ENCODE assay signal across 1 cellular context in the genomic region with DNA sequence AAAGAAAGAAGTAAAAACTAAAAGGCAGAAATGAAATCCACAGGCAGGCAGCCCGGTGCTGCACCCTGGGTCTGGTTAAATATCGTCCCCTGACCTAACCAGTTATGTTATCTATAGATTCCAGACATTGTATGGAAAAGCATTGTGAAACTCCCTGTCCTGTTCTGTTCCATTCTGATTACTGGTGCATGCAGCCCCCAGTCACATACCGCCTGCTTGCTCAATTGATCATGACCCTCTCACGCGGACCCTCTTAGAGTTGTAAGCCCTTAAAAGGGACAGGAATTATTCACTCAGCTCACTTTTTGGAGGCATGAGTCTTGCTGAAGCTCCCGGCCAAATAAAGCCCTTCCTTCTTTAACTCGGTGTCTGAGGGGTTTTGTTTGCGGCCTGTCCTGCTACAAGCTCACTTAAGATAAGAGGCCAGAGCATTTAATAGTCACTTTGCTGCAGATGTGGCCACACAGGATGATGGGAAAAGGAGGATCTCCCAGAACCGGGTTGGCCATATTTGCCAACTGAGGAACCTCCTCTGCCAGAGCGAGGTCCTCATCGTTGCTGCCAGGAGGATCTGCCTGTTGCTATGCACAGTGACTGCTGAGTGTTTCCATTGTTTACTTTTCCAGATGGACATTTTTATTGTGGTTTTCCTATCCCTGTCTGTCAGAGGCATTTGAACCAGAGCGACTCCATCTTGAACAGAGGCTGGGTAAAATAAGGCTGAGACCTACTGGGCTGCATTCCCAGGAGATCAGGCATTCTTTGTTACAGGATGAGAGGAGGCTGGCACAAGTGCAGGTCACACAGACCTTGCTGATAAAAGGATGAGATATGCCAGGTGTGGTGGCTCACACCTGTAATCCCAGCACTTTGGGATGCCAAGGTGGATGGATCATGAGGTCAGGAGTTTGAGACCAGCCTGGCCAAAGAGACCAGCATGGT.
TF ChIP-seq lines count a peak whose summit lies in the region.

No MANE protein-coding gene starts in this region.

TF ChIP-seq in K562, 482 proteins besides CTCF, POLR2A, EP300 and RAD21 (continued from another document and continues in another):
- TF ChIP-seq PHTF2 (CRISPR knock-in tag; IDR thresholded peaks at IDR 0.05), result peak; percentile 91; the same call in 1 of the 2 replicates
- no peak for TF ChIP-seq MIER1 (IDR thresholded peaks at IDR 0.05; ENCODE audit: low read depth)
- TF ChIP-seq GATA2 (CRISPR knock-in tag; IDR thresholded peaks at IDR 0.05), result peak; percentile 88
- TF ChIP-seq ASH1L (IDR thresholded peaks at IDR 0.05; ENCODE audit: borderline replicate concordance, low read depth, partially characterized antibody), result no peak
- no peak for TF ChIP-seq PHF20 (IDR thresholded peaks at IDR 0.05; ENCODE audit: partially characterized antibody)
- no peak for TF ChIP-seq ESRRA (IDR thresholded peaks at IDR 0.05; ENCODE audit: borderline replicate concordance, low read depth)
- no peak for TF ChIP-seq RB1 (IDR thresholded peaks at IDR 0.05; ENCODE audit: low read depth)
- TF ChIP-seq OTX1 (CRISPR knock-in tag; IDR thresholded peaks at IDR 0.05), result 0 out of 2 replicates have a peak, but pooled peaks have one; percentile 71
- TF ChIP-seq, protein P1, sequence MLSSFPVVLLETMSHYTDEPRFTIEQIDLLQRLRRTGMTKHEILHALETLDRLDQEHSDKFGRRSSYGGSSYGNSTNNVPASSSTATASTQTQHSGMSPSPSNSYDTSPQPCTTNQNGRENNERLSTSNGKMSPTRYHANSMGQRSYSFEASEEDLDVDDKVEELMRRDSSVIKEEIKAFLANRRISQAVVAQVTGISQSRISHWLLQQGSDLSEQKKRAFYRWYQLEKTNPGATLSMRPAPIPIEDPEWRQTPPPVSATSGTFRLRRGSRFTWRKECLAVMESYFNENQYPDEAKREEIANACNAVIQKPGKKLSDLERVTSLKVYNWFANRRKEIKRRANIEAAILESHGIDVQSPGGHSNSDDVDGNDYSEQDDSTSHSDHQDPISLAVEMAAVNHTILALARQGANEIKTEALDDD (IDR thresholded peaks at IDR 0.05), result peak; percentile 89
- no peak for TF ChIP-seq PHB (CRISPR knock-in tag; IDR thresholded peaks at IDR 0.05)
- TF ChIP-seq CBFA2T2 (conservative IDR thresholded peaks at IDR 0.05), result peak; percentile 96
- TF ChIP-seq CHD1 (IDR thresholded peaks at IDR 0.05; ENCODE audit: low read length), result no peak
- peak; percentile 27; the same call in 1 of the 2 replicates for TF ChIP-seq GABPA (tag; conservative IDR thresholded peaks at IDR 0.05; ENCODE audit: low read depth)
- TF ChIP-seq KDM1A (IDR thresholded peaks at IDR 0.05), result peak; percentile 62 to 67; a peak in 3 of 4 replicates
- no peak for TF ChIP-seq HLTF (IDR thresholded peaks at IDR 0.05)
- TF ChIP-seq, protein P2, sequence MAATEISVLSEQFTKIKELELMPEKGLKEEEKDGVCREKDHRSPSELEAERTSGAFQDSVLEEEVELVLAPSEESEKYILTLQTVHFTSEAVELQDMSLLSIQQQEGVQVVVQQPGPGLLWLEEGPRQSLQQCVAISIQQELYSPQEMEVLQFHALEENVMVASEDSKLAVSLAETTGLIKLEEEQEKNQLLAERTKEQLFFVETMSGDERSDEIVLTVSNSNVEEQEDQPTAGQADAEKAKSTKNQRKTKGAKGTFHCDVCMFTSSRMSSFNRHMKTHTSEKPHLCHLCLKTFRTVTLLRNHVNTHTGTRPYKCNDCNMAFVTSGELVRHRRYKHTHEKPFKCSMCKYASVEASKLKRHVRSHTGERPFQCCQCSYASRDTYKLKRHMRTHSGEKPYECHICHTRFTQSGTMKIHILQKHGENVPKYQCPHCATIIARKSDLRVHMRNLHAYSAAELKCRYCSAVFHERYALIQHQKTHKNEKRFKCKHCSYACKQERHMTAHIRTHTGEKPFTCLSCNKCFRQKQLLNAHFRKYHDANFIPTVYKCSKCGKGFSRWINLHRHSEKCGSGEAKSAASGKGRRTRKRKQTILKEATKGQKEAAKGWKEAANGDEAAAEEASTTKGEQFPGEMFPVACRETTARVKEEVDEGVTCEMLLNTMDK (IDR thresholded peaks at IDR 0.05; ENCODE audit: borderline replicate concordance, insufficient read depth, low read depth, low read length, poor library complexity, severe bottlenecking), result no peak
- TF ChIP-seq MTA3 (IDR thresholded peaks at IDR 0.05; ENCODE audit: borderline replicate concordance), result 0 out of 2 replicates have a peak, but pooled peaks have one; percentile 69
- no peak for TF ChIP-seq ARHGAP35 (IDR thresholded peaks at IDR 0.05; ENCODE audit: partially characterized antibody)
- TF ChIP-seq, protein P3, sequence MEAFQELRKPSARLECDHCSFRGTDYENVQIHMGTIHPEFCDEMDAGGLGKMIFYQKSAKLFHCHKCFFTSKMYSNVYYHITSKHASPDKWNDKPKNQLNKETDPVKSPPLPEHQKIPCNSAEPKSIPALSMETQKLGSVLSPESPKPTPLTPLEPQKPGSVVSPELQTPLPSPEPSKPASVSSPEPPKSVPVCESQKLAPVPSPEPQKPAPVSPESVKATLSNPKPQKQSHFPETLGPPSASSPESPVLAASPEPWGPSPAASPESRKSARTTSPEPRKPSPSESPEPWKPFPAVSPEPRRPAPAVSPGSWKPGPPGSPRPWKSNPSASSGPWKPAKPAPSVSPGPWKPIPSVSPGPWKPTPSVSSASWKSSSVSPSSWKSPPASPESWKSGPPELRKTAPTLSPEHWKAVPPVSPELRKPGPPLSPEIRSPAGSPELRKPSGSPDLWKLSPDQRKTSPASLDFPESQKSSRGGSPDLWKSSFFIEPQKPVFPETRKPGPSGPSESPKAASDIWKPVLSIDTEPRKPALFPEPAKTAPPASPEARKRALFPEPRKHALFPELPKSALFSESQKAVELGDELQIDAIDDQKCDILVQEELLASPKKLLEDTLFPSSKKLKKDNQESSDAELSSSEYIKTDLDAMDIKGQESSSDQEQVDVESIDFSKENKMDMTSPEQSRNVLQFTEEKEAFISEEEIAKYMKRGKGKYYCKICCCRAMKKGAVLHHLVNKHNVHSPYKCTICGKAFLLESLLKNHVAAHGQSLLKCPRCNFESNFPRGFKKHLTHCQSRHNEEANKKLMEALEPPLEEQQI (IDR thresholded peaks at IDR 0.05), result peak; percentile 83; the same call in 1 of the 2 replicates
- peak; percentile 95 for TF ChIP-seq ZNF766 (CRISPR knock-in tag; conservative IDR thresholded peaks at IDR 0.05)
- TF ChIP-seq, protein P4, sequence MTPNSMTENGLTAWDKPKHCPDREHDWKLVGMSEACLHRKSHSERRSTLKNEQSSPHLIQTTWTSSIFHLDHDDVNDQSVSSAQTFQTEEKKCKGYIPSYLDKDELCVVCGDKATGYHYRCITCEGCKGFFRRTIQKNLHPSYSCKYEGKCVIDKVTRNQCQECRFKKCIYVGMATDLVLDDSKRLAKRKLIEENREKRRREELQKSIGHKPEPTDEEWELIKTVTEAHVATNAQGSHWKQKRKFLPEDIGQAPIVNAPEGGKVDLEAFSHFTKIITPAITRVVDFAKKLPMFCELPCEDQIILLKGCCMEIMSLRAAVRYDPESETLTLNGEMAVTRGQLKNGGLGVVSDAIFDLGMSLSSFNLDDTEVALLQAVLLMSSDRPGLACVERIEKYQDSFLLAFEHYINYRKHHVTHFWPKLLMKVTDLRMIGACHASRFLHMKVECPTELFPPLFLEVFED (CRISPR knock-in tag; conservative IDR thresholded peaks at IDR 0.05), result peak; percentile 89; the same call in 1 of the 2 replicates
- peak; percentile 69; the same call in 1 of the 2 replicates for TF ChIP-seq ADNP (tag; IDR thresholded peaks at IDR 0.05)
- TF ChIP-seq, protein P5, sequence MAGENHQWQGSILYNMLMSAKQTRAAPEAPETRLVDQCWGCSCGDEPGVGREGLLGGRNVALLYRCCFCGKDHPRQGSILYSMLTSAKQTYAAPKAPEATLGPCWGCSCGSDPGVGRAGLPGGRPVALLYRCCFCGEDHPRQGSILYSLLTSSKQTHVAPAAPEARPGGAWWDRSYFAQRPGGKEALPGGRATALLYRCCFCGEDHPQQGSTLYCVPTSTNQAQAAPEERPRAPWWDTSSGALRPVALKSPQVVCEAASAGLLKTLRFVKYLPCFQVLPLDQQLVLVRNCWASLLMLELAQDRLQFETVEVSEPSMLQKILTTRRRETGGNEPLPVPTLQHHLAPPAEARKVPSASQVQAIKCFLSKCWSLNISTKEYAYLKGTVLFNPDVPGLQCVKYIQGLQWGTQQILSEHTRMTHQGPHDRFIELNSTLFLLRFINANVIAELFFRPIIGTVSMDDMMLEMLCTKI (IDR thresholded peaks at IDR 0.05; ENCODE audit: partially characterized antibody), result no peak
- TF ChIP-seq, protein P6, sequence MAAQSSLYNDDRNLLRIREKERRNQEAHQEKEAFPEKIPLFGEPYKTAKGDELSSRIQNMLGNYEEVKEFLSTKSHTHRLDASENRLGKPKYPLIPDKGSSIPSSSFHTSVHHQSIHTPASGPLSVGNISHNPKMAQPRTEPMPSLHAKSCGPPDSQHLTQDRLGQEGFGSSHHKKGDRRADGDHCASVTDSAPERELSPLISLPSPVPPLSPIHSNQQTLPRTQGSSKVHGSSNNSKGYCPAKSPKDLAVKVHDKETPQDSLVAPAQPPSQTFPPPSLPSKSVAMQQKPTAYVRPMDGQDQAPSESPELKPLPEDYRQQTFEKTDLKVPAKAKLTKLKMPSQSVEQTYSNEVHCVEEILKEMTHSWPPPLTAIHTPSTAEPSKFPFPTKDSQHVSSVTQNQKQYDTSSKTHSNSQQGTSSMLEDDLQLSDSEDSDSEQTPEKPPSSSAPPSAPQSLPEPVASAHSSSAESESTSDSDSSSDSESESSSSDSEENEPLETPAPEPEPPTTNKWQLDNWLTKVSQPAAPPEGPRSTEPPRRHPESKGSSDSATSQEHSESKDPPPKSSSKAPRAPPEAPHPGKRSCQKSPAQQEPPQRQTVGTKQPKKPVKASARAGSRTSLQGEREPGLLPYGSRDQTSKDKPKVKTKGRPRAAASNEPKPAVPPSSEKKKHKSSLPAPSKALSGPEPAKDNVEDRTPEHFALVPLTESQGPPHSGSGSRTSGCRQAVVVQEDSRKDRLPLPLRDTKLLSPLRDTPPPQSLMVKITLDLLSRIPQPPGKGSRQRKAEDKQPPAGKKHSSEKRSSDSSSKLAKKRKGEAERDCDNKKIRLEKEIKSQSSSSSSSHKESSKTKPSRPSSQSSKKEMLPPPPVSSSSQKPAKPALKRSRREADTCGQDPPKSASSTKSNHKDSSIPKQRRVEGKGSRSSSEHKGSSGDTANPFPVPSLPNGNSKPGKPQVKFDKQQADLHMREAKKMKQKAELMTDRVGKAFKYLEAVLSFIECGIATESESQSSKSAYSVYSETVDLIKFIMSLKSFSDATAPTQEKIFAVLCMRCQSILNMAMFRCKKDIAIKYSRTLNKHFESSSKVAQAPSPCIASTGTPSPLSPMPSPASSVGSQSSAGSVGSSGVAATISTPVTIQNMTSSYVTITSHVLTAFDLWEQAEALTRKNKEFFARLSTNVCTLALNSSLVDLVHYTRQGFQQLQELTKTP (IDR thresholded peaks at IDR 0.05; ENCODE audit: low read depth in 1 of 2, partially characterized antibody in 2 of 2), result peak; percentile 36 to 76
- TF ChIP-seq, protein P7, sequence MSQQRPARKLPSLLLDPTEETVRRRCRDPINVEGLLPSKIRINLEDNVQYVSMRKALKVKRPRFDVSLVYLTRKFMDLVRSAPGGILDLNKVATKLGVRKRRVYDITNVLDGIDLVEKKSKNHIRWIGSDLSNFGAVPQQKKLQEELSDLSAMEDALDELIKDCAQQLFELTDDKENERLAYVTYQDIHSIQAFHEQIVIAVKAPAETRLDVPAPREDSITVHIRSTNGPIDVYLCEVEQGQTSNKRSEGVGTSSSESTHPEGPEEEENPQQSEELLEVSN (IDR thresholded peaks at IDR 0.05; ENCODE audit: borderline replicate concordance in 1 of 2, extremely low read depth in 1 of 2, insufficient read depth in 1 of 2, insufficient read length in 1 of 2, low read depth in 1 of 2, low read length in 1 of 2, poor library complexity in 1 of 2, severe bottlenecking in 1 of 2), result no peak
- peak; percentile 92 for TF ChIP-seq ZFP1 (CRISPR knock-in tag; IDR thresholded peaks at IDR 0.05)
- no peak for TF ChIP-seq ZBED1 (IDR thresholded peaks at IDR 0.05)
- TF ChIP-seq PHB2 (IDR thresholded peaks at IDR 0.05; ENCODE audit: low read depth), result peak; percentile 81
- TF ChIP-seq TBL1XR1 (IDR thresholded peaks at IDR 0.05; ENCODE audit: low read length in 2 of 2), result peak in 1 of 2 experiments; percentile 64; a peak in 1 of 4 replicates
- TF ChIP-seq NCOR1 (IDR thresholded peaks at IDR 0.05), result peak; percentile 94
- no peak for TF ChIP-seq HDAC6 (IDR thresholded peaks at IDR 0.05; ENCODE audit: low read depth, low read length)
- peak; percentile 79 to 86; a peak in 3 of 4 replicates for TF ChIP-seq SRF (CRISPR knock-in tag; IDR thresholded peaks at IDR 0.05)
- TF ChIP-seq KHSRP (IDR thresholded peaks at IDR 0.05), result peak; percentile 58
- TF ChIP-seq ZNF23 (CRISPR knock-in tag; IDR thresholded peaks at IDR 0.05), result peak; percentile 82
- no peak for TF ChIP-seq TAF9B (IDR thresholded peaks at IDR 0.05; ENCODE audit: partially characterized antibody)
- TF ChIP-seq SIX5 (IDR thresholded peaks at IDR 0.05; ENCODE audit: borderline replicate concordance in 1 of 2, insufficient read depth in 1 of 2, low read depth in 1 of 2, low read length in 2 of 2), result no peak
- TF ChIP-seq SP1 (CRISPR knock-in tag; IDR thresholded peaks at IDR 0.05), result peak; percentile 67; the same call in 1 of the 2 replicates
- TF ChIP-seq, protein P8, sequence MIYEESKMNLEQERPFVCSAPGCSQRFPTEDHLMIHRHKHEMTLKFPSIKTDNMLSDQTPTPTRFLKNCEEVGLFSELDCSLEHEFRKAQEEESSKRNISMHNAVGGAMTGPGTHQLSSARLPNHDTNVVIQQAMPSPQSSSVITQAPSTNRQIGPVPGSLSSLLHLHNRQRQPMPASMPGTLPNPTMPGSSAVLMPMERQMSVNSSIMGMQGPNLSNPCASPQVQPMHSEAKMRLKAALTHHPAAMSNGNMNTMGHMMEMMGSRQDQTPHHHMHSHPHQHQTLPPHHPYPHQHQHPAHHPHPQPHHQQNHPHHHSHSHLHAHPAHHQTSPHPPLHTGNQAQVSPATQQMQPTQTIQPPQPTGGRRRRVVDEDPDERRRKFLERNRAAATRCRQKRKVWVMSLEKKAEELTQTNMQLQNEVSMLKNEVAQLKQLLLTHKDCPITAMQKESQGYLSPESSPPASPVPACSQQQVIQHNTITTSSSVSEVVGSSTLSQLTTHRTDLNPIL (CRISPR knock-in tag; IDR thresholded peaks at IDR 0.05), result peak; percentile 86
- TF ChIP-seq TFAM (CRISPR knock-in tag; conservative IDR thresholded peaks at IDR 0.05), result no peak
- TF ChIP-seq, protein P9, sequence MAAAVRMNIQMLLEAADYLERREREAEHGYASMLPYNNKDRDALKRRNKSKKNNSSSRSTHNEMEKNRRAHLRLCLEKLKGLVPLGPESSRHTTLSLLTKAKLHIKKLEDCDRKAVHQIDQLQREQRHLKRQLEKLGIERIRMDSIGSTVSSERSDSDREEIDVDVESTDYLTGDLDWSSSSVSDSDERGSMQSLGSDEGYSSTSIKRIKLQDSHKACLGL (CRISPR knock-in tag; IDR thresholded peaks at IDR 0.05; ENCODE audit: borderline replicate concordance, poor library complexity, severe bottlenecking), result peak; percentile 89
- peak; percentile 98 for TF ChIP-seq ARID1B (IDR thresholded peaks at IDR 0.05)
- peak; percentile 85; the same call in 1 of the 2 replicates for TF ChIP-seq HEY1 (CRISPR knock-in tag; IDR thresholded peaks at IDR 0.05; ENCODE audit: borderline replicate concordance)
- TF ChIP-seq ZNF707 (CRISPR knock-in tag; conservative IDR thresholded peaks at IDR 0.05), result peak; percentile 89
- TF ChIP-seq, protein P10, sequence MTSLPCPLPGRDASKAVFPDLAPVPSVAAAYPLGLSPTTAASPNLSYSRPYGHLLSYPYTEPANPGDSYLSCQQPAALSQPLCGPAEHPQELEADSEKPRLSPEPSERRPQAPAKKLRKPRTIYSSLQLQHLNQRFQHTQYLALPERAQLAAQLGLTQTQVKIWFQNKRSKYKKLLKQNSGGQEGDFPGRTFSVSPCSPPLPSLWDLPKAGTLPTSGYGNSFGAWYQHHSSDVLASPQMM (CRISPR knock-in tag; IDR thresholded peaks at IDR 0.05), result no peak
- TF ChIP-seq ZNF134 (CRISPR knock-in tag; conservative IDR thresholded peaks at IDR 0.05), result peak; percentile 88
